1 cellular context compared by ENCODE assay signal in the genomic region with DNA sequence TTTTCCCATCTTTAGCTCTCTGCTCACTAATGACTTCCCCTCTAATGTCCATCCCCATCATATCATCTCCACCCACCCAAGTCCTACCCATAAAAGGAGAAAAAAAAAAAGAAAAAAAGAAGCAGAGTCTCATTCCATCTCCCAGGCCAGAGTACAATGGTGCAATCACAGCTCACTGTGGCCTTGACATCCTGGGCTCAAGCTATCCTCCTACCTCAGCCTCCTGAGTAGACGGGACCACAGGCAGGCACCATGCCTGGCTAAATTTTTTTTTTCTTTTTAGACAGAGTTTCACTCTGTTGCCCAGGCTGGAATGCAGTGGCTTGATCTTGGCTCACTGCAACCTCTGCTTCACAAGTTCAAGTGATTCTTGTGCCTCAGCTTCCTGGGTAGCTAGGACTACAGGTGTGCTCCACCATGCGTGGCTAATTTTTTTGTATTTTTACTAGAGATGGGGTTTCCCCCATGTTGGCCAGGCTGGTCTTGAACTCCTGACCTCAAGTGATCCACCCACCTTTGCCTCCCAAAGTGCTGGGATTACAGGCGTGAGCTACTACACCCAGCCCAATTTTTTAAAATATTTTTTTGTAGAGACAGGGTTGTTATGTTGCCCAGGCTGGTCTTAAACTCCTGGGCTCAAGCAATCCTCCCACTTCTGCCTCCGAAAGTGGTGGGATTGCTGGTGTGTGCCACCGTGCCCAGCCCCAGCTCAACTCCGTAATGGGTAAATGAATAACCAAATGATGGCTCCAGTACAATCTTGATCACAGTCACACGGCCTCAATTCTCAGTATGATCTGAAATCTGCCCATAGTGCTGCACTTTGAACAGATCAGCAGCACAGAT.
TF ChIP-seq lines count a peak whose summit lies in the region.

No MANE protein-coding gene starts in this region.

TF ChIP-seq in HepG2, 621 proteins besides CTCF, POLR2A, EP300 and RAD21 (continued from another document):
- TF ChIP-seq, protein P1, sequence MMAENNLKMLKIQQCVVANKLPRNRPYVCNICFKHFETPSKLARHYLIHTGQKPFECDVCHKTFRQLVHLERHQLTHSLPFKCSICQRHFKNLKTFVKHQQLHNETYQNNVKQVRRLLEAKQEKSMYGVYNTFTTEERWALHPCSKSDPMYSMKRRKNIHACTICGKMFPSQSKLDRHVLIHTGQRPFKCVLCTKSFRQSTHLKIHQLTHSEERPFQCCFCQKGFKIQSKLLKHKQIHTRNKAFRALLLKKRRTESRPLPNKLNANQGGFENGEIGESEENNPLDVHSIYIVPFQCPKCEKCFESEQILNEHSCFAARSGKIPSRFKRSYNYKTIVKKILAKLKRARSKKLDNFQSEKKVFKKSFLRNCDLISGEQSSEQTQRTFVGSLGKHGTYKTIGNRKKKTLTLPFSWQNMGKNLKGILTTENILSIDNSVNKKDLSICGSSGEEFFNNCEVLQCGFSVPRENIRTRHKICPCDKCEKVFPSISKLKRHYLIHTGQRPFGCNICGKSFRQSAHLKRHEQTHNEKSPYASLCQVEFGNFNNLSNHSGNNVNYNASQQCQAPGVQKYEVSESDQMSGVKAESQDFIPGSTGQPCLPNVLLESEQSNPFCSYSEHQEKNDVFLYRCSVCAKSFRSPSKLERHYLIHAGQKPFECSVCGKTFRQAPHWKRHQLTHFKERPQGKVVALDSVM (CRISPR knock-in tag; IDR thresholded peaks at IDR 0.05), result peak; percentile 93
- TF ChIP-seq ATF7-NPFF (CRISPR knock-in tag; IDR thresholded peaks at IDR 0.05; ENCODE audit: low read depth), result no peak
